12 cellular contexts compared by ENCODE assay signal in the genomic region with DNA sequence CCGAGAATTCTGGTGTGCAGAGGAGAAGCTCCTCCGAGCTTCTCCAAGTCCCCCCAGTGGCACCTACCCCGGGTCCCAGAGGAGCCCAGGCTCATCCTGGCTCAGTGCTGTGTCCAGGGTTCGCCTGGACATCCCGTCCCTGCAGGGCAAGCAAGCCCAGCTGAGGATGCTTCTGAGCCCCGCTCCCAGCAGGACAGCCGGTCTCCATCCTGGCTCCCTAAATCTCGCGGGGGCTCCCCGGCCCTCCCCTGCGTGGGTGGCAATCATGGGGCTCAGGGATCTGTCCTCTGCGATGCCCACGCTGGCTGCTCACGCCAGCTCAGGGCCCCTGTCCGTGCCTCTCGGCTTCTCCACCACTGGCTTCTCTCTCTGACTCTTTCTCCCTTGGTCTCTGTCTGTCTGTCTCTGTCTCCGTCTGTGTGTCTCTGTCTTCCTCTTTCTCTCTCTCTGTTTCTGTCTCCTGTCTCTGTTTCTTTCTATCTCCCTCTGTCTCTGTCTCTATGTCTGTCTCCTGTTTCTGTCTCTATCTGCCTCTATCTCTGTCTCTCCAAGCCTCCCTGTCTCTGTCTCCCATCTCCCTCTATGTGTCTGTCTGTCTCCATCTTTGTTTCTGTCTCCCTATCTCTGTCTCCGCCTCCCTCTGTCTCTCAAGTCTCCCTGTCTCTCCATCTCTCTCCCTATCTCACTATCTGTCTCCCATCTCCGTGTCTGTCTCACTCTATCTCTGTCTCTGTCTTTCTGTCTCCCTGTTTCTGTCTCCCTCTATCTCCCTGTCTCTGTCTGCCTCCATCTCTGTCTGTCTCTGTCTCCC. TPM values are rescaled to one million over a fixed set of nuclear protein-coding genes. Genes with fewer than 3 reads are reported as not detected.
DNase-seq lines count a peak whose midpoint lies in the region; ATAC-seq and TF ChIP-seq lines count a peak whose summit lies in the region.
"Had no signal": no experiment of that assay in that cellular context is flagged by ENCODE, and none has a peak within 500 bp of the region (broad histone marks: within the 10 kb centered on the region; RNA-seq: fewer than 3 reads in every experiment).

No MANE protein-coding gene starts in this region.

- peaks cover 3% of the 10 kb centered on the region for H3K9me3 Mint-ChIP-seq in CD8-positive, alpha-beta T cell
- H3K9me3 Mint-ChIP-seq in H9 (peaks cover 29 to 34% of the 10 kb centered on the region in 2 experiments), chondrocyte (ENCODE audit: low read depth) (peaks cover 18% of the 10 kb centered on the region), neural progenitor cell (peaks cover 27% of the 10 kb centered on the region)

- no peak overlapping the region for H4K5ac ChIP-seq in H9 (ENCODE audit: insufficient read length, low read depth, low read length)

- DNase-seq in CD8-positive, alpha-beta T cell: no peak
- DNase-seq in H9 (no peak), chondrocyte (ENCODE audit: low spot score) (peak; percentile 87), neural progenitor cell (ENCODE audit: low spot score) (no peak), thyroid gland (no peak), mucosa of gallbladder (ENCODE audit: low spot score) (no peak)
- DNase-seq: dermis blood vessel endothelial cell, Karpas-422, NCI-H2107 had no signal

- peak overlapping the region; percentile 73 for H3K27ac Mint-ChIP-seq in CD8-positive, alpha-beta T cell
- peak overlapping the region; percentile 0 to 68 (median 52); a peak in 4 of 7 replicates for H3K27ac Mint-ChIP-seq in H9
- H3K27ac Mint-ChIP-seq in chondrocyte (ENCODE audit: unreplicated experiment): peak overlapping the region; percentile 42
- H3K27ac Mint-ChIP-seq in neural progenitor cell: peak overlapping the region; percentile 14

- H3K4me2 ChIP-seq in H9 (ENCODE audit: insufficient read depth, insufficient read length, low read length) (no peak overlapping the region), neural progenitor cell (no peak overlapping the region)

- POLR2A ChIA-PET in CD8-positive, alpha-beta T cell (lab: Charles Lee): no interaction called here

- H2AFZ ChIP-seq in H9 (ENCODE audit: low read length) (no peak overlapping the region), neural progenitor cell (replicated peaks) (no peak overlapping the region)

- no peak overlapping the region for H2BK15ac ChIP-seq in H9 (ENCODE audit: low read depth, low read length)

- H4K20me1 ChIP-seq in H9 (ENCODE audit: control insufficient read depth, insufficient read depth, insufficient read length) (no peaks in the 10 kb centered on the region), neural progenitor cell (ENCODE audit: low read depth) (no peaks in the 10 kb centered on the region)

- H3K36me3 Mint-ChIP-seq in CD8-positive, alpha-beta T cell: peaks cover 45% of the 10 kb centered on the region
- peaks cover 49 to 54% (median 50%) of the 10 kb centered on the region in 3 experiments for H3K36me3 Mint-ChIP-seq in H9 (ENCODE audit: insufficient read depth in 1 of 3, low read depth in 3 of 3)
- H3K36me3 Mint-ChIP-seq in chondrocyte (ENCODE audit: low read depth): peaks cover 23% of the 10 kb centered on the region
- H3K36me3 Mint-ChIP-seq in neural progenitor cell: peaks cover 37% of the 10 kb centered on the region

- H3K27me3 Mint-ChIP-seq in CD8-positive, alpha-beta T cell (ENCODE audit: low read depth): no peaks in the 10 kb centered on the region
- H3K27me3 Mint-ChIP-seq in H9 (ENCODE audit: low read depth): peaks cover 5% of the 10 kb centered on the region
- no peaks in the 10 kb centered on the region for H3K27me3 Mint-ChIP-seq in chondrocyte (ENCODE audit: low read depth)
- H3K27me3 Mint-ChIP-seq in neural progenitor cell (ENCODE audit: insufficient read depth, low read depth): peaks cover 6% of the 10 kb centered on the region

- intact Hi-C loops in CD8-positive, alpha-beta T cell (cut with DNase I, micrococcal nuclease): no loop called here
- intact Hi-C loops in thyroid gland (cut with DNase I): no loop called here

- H2BK12ac ChIP-seq in H9 (ENCODE audit: insufficient read length, low read depth, low read length): no peak overlapping the region

- no peak overlapping the region for H3K18ac ChIP-seq in H9 (ENCODE audit: insufficient read length, low read depth, low read length)

- H2BK5ac ChIP-seq in H9 (ENCODE audit: insufficient read length, low read length): no peak overlapping the region

- TF ChIP-seq POLR2A in thyroid gland (IDR thresholded peaks at IDR 0.05): no peak

- H3K9me3 ChIP-seq in CD8-positive, alpha-beta T cell (ENCODE audit: low read length): peaks cover 17% of the 10 kb centered on the region
- H3K9me3 ChIP-seq in H9 (ENCODE audit: control insufficient read depth, low read depth, low read length) (peaks cover 26% of the 10 kb centered on the region), neural progenitor cell (ENCODE audit: low read depth) (no peaks in the 10 kb centered on the region), thyroid gland (no peaks in the 10 kb centered on the region)
- H3K9me3 ChIP-seq: adrenal gland had no signal

- no peak overlapping the region for H3K56ac ChIP-seq in H9 (ENCODE audit: insufficient read length, low read depth, low read length)

- no peaks in the 10 kb centered on the region for H3K23me2 ChIP-seq in H9 (ENCODE audit: insufficient read length, low read depth, low read length, poor library complexity, severe bottlenecking)

- no peak overlapping the region for H3K4me3 ChIP-seq in CD8-positive, alpha-beta T cell (ENCODE audit: low read depth, low read length)
- H3K4me3 ChIP-seq in neural progenitor cell (no peak overlapping the region), thyroid gland (replicated peaks in 1 of 3) (no peak overlapping the region)
- H3K4me3 ChIP-seq: adrenal gland had no signal

- H2BK20ac ChIP-seq in H9 (ENCODE audit: low read depth, low read length, poor library complexity, severe bottlenecking): no peak overlapping the region

- no peak overlapping the region for H4K91ac ChIP-seq in H9 (ENCODE audit: insufficient read length, low read depth, low read length)

- CTCF ChIA-PET in CD8-positive, alpha-beta T cell (lab: Charles Lee): no interaction called here

- no peak for TF ChIP-seq CTCF in CD8-positive, alpha-beta T cell (IDR thresholded peaks at IDR 0.05)
- no peak for TF ChIP-seq CTCF in H9 (conservative IDR thresholded peaks at IDR 0.05)
- TF ChIP-seq CTCF in chondrocyte (IDR thresholded peaks at IDR 0.05): no peak
- no peak for TF ChIP-seq CTCF in neural progenitor cell (IDR thresholded peaks at IDR 0.05)
- no peak for TF ChIP-seq CTCF in thyroid gland (IDR thresholded peaks at IDR 0.05)

- no peaks in the 10 kb centered on the region for H3K79me1 ChIP-seq in H9 (ENCODE audit: insufficient read depth, low read depth, low read length, poor library complexity, severe bottlenecking)

- H3K4me1 ChIP-seq in CD8-positive, alpha-beta T cell (ENCODE audit: insufficient read depth, low read length): no peaks in the 10 kb centered on the region
- H3K4me1 ChIP-seq in H9 (ENCODE audit: insufficient read depth, low read length) (no peaks in the 10 kb centered on the region), neural progenitor cell (peaks cover 5% of the 10 kb centered on the region), thyroid gland (no peaks in the 10 kb centered on the region)
- H3K4me1 ChIP-seq: adrenal gland had no signal

- H3K27me3 ChIP-seq in CD8-positive, alpha-beta T cell (ENCODE audit: insufficient read depth, low read length): no peaks in the 10 kb centered on the region
- H3K27me3 ChIP-seq in H9 (ENCODE audit: insufficient read depth, low read length) (no peaks in the 10 kb centered on the region), neural progenitor cell (no peaks in the 10 kb centered on the region), thyroid gland (no peaks in the 10 kb centered on the region)
- H3K27me3 ChIP-seq: adrenal gland had no signal

- peaks cover 5% of the 10 kb centered on the region for H3K36me3 ChIP-seq in CD8-positive, alpha-beta T cell (ENCODE audit: insufficient read depth, low read length)
- H3K36me3 ChIP-seq in neural progenitor cell: peaks cover 13% of the 10 kb centered on the region
- H3K36me3 ChIP-seq in thyroid gland: peaks cover 7 to 29% of the 10 kb centered on the region in 2 donors

- H3K14ac ChIP-seq in H9 (ENCODE audit: insufficient read depth, low read length): no peak overlapping the region; the same call in 1 of the 2 replicates

- no peak overlapping the region for H3K9ac ChIP-seq in H9 (ENCODE audit: extremely low read depth, insufficient read length, low read length)
- no peak overlapping the region for H3K9ac ChIP-seq in neural progenitor cell

- H3K27ac ChIP-seq in CD8-positive, alpha-beta T cell (ENCODE audit: low read depth, low read length): no peak overlapping the region
- H3K27ac ChIP-seq in H9 (ENCODE audit: insufficient read length, low read depth, low read length): no peak overlapping the region
- H3K27ac ChIP-seq in neural progenitor cell: peak overlapping the region; percentile 85
- no peak overlapping the region for H3K27ac ChIP-seq in thyroid gland
- H3K27ac ChIP-seq: adrenal gland, VCaP had no signal

- no peak overlapping the region for H3K4ac ChIP-seq in H9 (ENCODE audit: low read depth, low read length)

- no peak overlapping the region for H4K8ac ChIP-seq in H9 (replicated peaks; ENCODE audit: insufficient read length, low read depth, low read length)

- no peak overlapping the region for H2BK120ac ChIP-seq in H9 (ENCODE audit: low read depth, low read length, poor library complexity, severe bottlenecking)

- H3K23ac ChIP-seq in H9 (ENCODE audit: insufficient read length, low read depth, low read length): no peak overlapping the region

- H3K79me2 ChIP-seq in H9 (ENCODE audit: insufficient read depth, low read length) (no peaks in the 10 kb centered on the region), neural progenitor cell (ENCODE audit: low read depth) (no peaks in the 10 kb centered on the region)

- no peak for ATAC-seq in CD8-positive, alpha-beta T cell
- no peak for ATAC-seq in GM18511 (IDR thresholded peaks at IDR 0.05; ENCODE audit: unreplicated experiment)

- H2AK5ac ChIP-seq in H9 (ENCODE audit: insufficient read length, low read length): no peak overlapping the region

- peaks cover 21% of the 10 kb centered on the region for H3F3A ChIP-seq in neural progenitor cell (ENCODE audit: low read depth)

- no peaks in the 10 kb centered on the region for H3K4me1 Mint-ChIP-seq in CD8-positive, alpha-beta T cell (ENCODE audit: low read depth)
- peaks cover 9 to 12% of the 10 kb centered on the region in 2 experiments for H3K4me1 Mint-ChIP-seq in H9
- no peaks in the 10 kb centered on the region for H3K4me1 Mint-ChIP-seq in chondrocyte (ENCODE audit: low read depth)
- H3K4me1 Mint-ChIP-seq in neural progenitor cell: no peaks in the 10 kb centered on the region

- H3K4me3 Mint-ChIP-seq in CD8-positive, alpha-beta T cell: no peak overlapping the region
- H3K4me3 Mint-ChIP-seq in H9 (no peak overlapping the region; a peak in 1 of 5 replicates), chondrocyte (ENCODE audit: unreplicated experiment) (no peak overlapping the region), neural progenitor cell (no peak overlapping the region)

- no peak overlapping the region for H3T11ph ChIP-seq in H9 (ENCODE audit: low read length)

- WGBS in H9 (ENCODE audit: extremely low coverage, insufficient read length, low lambda C conversion rate): no CpG with 5 or more reads among the region's 19 CpGs
- WGBS in thyroid gland, 2 donors: 92 to 93% methylated on average over 11 to 19 of the region's 19 CpGs

RNA-seq across cellular contexts. Expression of a gene that starts 27.8 kb away (rescaled TPM):
- total RNA-seq in CD8-positive, alpha-beta T cell: 100 to 1,000 TPM; 382 to 404 TPM
- total RNA-seq in H9 (2021) (553 and 558 TPM in 2 replicates), chondrocyte (270 to 332 TPM (median 327 TPM) in 3 replicates), neural progenitor cell (ENCODE audit: low replicate concordance) (193 and 487 TPM in 2 replicates), thyroid gland (100 to 1,000 TPM; 219 to 397 (median 320) TPM), mucosa of gallbladder (329 TPM)

RNA-seq across cellular contexts. Expression of a gene that starts 33.0 kb away (rescaled TPM):
- total RNA-seq in CD8-positive, alpha-beta T cell: 10 to 100 TPM; 55.4 to 66.8 TPM
- 59.8 and 64.2 TPM in 2 replicates for total RNA-seq in H9 (2021)
- total RNA-seq in chondrocyte: 19.6 to 29.0 TPM (median 20.2 TPM) in 3 replicates
- 46.1 and 73.2 TPM in 2 replicates for total RNA-seq in neural progenitor cell (ENCODE audit: low replicate concordance)
- total RNA-seq in thyroid gland: 10 to 100 TPM; 29.7 to 56.1 (median 42.4) TPM
- total RNA-seq in mucosa of gallbladder: 29.7 TPM

Comparison
In these comparisons a context has a peak if more than half of its experiments do, and no peak if none do; other contexts are left out.
1. H3K27ac Mint-ChIP-seq: peak in every context shown above with its lines; median percentile 73 in CD8-positive, alpha-beta T cell; 52 in H9; 42 in chondrocyte; 14 in neural progenitor cell.